In genomic region chr20:16647875-16648597, GRCh38 we compare ENCODE assay signal across 24 cellular contexts.
"Had no signal": no experiment of that assay in that cellular context is flagged by ENCODE, and none has a peak within 500 bp of the region (broad histone marks: within the 10 kb centered on the region; RNA-seq: fewer than 3 reads in every experiment).

No MANE protein-coding gene starts in this region.

- H3K27me3 ChIP-seq: SJSA1 had no signal

- H3K4me1 ChIP-seq: breast epithelium, SJSA1 had no signal

- H3K4me3 ChIP-seq: breast epithelium, K562, SJSA1 had no signal

- ATAC-seq: activated CD8-positive, alpha-beta memory T cell treated with anti-CD3 and anti-CD28 coated beads, Interleukin-2, amount 10 ng/mL, durations not matched to agents 7 days and 5 days; K562; T-cell had no signal

- H3K27ac ChIP-seq: breast epithelium, SJSA1 had no signal

- DNase-seq: activated B cell treated with CpG ODN at 0.5 μM for 24 hours; activated CD4-positive, alpha-beta T cell treated with anti-CD3 and anti-CD28 coated beads for 1 hour; activated CD4-positive, alpha-beta T cell treated with anti-CD3 and anti-CD28 coated beads, Interleukin-2, amount 10 ng/mL, durations not matched to agents 24 days and 14 days; activated CD4-positive, alpha-beta T cell treated with anti-CD3 and anti-CD28 coated beads, Interleukin-2, amount 50 U/mL, for 48 hours; activated CD8-positive, alpha-beta memory T cell treated with anti-CD3 and anti-CD28 coated beads, Interleukin-2, amount 10 ng/mL, durations not matched to agents 7 days and 5 days; activated effector memory CD4-positive, alpha-beta T cell treated with Interleukin-2 at 50 U/mL for 16 hours; activated naive CD4-positive, alpha-beta T cell; activated T-cell treated with anti-CD3 and anti-CD28 coated beads, Interleukin-2, amount 50 U/mL, for 24 hours; aorta; Karpas-422; MM.1S; NCI-H1105; NCI-H146; NCI-H2029; NCI-H2107; NCI-H2227 treated with DMSO at 0.1 percent for 48 hours; NCI-H69; SHP77; T-cell; T-helper 2 cell; T1000 had no signal

- H3K36me3 ChIP-seq: breast epithelium, SJSA1 had no signal

- H3K9me3 ChIP-seq: breast epithelium, SJSA1 had no signal
